ENCODE assay signal across 10 cellular contexts in the genomic region with DNA sequence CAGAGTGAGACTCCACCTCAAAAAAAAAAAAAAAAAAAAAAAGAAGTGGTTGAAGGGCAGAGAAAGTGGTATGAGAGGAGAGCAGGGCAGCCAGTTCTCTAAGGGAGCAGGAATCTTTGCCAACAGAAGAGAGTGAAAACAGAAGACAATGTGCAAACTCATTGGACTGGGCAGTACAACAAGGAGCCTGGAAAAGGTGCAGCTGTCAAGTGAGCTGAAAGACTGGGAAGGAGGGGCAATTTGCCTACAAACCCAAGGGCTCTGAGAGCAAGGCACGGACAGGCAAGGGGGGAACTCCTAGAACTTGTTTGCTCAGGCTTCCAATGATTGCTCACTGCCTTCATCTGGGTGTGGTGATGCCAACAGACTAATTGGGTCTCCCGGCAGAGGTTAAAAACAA. TPM values are rescaled to one million over a fixed set of nuclear protein-coding genes. Genes with fewer than 3 reads are reported as not detected.
A peak's percentile ranks its signal among the peaks of the same experiment; 100 is the strongest.
DNase-seq lines count a peak whose midpoint lies in the region; ATAC-seq, FAIRE-seq and TF ChIP-seq lines count a peak whose summit lies in the region.
"Had no signal": no experiment of that assay in that cellular context is flagged by ENCODE, and none has a peak within 500 bp of the region (broad histone marks: within the 10 kb centered on the region; RNA-seq: fewer than 3 reads in every experiment).

No MANE protein-coding gene starts in this region.

- no peak for TF ChIP-seq EP300 in HepG2 (IDR thresholded peaks at IDR 0.05; ENCODE audit: low read depth in 2 of 2, low read length in 2 of 2)
- TF ChIP-seq EP300 in HepG2 (CRISPR knock-in tag; IDR thresholded peaks at IDR 0.05; ENCODE audit: borderline replicate concordance), result no peak

- H4K20me1 ChIP-seq in HepG2 (ENCODE audit: insufficient read depth, low read length), result no peaks in the 10 kb centered on the region; the same call in 1 of the 2 replicates

- H3K4me1 ChIP-seq in body of pancreas, result peaks cover 25% of the 10 kb centered on the region
- peaks cover 13% of the 10 kb centered on the region; the same call in 1 of the 2 replicates for H3K4me1 ChIP-seq in HepG2 (ENCODE audit: insufficient read depth, low read length)

- H3K27me3 Mint-ChIP-seq in stimulated activated naive CD8-positive, alpha-beta T cell treated with anti-CD3 and anti-CD28 coated beads, Interleukin-15, amount 100 ng/mL, for 72 hours, result no peaks in the 10 kb centered on the region
- H3K27me3 Mint-ChIP-seq: IgD-negative memory B cell had no signal

- peaks cover 21% of the 10 kb centered on the region for H3K4me1 Mint-ChIP-seq in stimulated activated naive CD8-positive, alpha-beta T cell treated with anti-CD3 and anti-CD28 coated beads, Interleukin-15, amount 100 ng/mL, for 72 hours

- TF ChIP-seq POLR2A in body of pancreas (IDR thresholded peaks at IDR 0.05) (no peak), HepG2 (IDR thresholded peaks at IDR 0.05; ENCODE audit: insufficient read depth in 1 of 2, low read depth in 2 of 2, low read length in 2 of 2) (no peak)

- H3K4me3 ChIP-seq in body of pancreas, result no peak overlapping the region
- no peak overlapping the region for H3K4me3 ChIP-seq in HepG2 (replicated peaks in 1 of 3; ENCODE audit: insufficient read depth in 1 of 3, low read depth in 2 of 3, low read length in 3 of 3)

- peaks cover 44% of the 10 kb centered on the region for H3K79me2 ChIP-seq in HepG2 (ENCODE audit: insufficient read depth, low read length)

- H2AFZ ChIP-seq in HepG2 (ENCODE audit: low read length), result no peak overlapping the region

- in situ Hi-C loops in HepG2 (cut with HindIII; ENCODE audit: extremely low pct_ligation_motif_present, low pct_unique_long_range_greater_than_20kb), result no loop called here

- peak; percentile 5 for DNase-seq in NCI-H2171 treated with DMSO at 0.1 percent for 48 hours (lab: John Stamatoyannopoulos, UW)
- no peak for DNase-seq in NCI-H2171 (lab: John Stamatoyannopoulos, UW)
- DNase-seq in body of pancreas, result peak; percentile 63 to 84 (median 73)
- DNase-seq in stimulated activated naive CD8-positive, alpha-beta T cell treated with anti-CD3 and anti-CD28 coated beads, Interleukin-15, amount 100 ng/mL, for 72 hours, result no peak
- no peak for DNase-seq in NCI-H345 (lab: John Stamatoyannopoulos, UW)
- DNase-seq in HepG2 (ENCODE audit: low spot score), result no peak
- DNase-seq: T-helper 1 cell had no signal

- BruUV-seq in HepG2 (replicated peaks; lab: Mats Ljungman, UMichigan), result no TSS peak

- H3K9me3 Mint-ChIP-seq in stimulated activated naive CD8-positive, alpha-beta T cell treated with anti-CD3 and anti-CD28 coated beads, Interleukin-15, amount 100 ng/mL, for 72 hours, result no peaks in the 10 kb centered on the region
- H3K9me3 Mint-ChIP-seq: IgD-negative memory B cell had no signal

- POLR2A ChIA-PET in HepG2 (lab: Yijun Ruan, JAX), result no interaction called here

- WGBS in body of pancreas, 2 donors, result 17 to 22% methylated on average over 2 of the region's 2 CpGs
- 50% methylated on average over 2 of the region's 2 CpGs for WGBS in HepG2 (ENCODE audit: low lambda C conversion rate)

- H3K27me3 ChIP-seq in body of pancreas (no peaks in the 10 kb centered on the region), layer of hippocampus (ENCODE audit: control insufficient read depth, insufficient read depth, low read length) (no peaks in the 10 kb centered on the region), HepG2 (ENCODE audit: control insufficient read depth in 1 of 2, insufficient read depth in 2 of 2, low read length in 2 of 2) (no peaks in the 10 kb centered on the region)

- peak overlapping the region; percentile 15 to 79 for H3K27ac Mint-ChIP-seq in stimulated activated naive CD8-positive, alpha-beta T cell treated with anti-CD3 and anti-CD28 coated beads, Interleukin-15, amount 100 ng/mL, for 72 hours

- CTCF ChIA-PET in HepG2 (lab: Yijun Ruan, JAX; ENCODE audit: low intra/inter-chr PET ratio, low total read pairs), result no interaction called here

- H3K9ac ChIP-seq in HepG2 (ENCODE audit: insufficient read depth, low read depth, low read length), result no peak overlapping the region

- H3K27ac ChIP-seq in body of pancreas (peak overlapping the region; percentile 34 to 59 (median 44)), layer of hippocampus (ENCODE audit: low read depth, low read length) (peak overlapping the region; percentile 49), HepG2 (ENCODE audit: extremely low read length, insufficient read depth, low read length) (no peak overlapping the region)

- H3K9me3 ChIP-seq in body of pancreas (no peaks in the 10 kb centered on the region), HepG2 (ENCODE audit: low read length) (no peaks in the 10 kb centered on the region)

- TF ChIP-seq RAD21 in HepG2 (CRISPR knock-in tag; IDR thresholded peaks at IDR 0.05), result no peak

- ATAC-seq in body of pancreas (peak; percentile 90), GM21515 (IDR thresholded peaks at IDR 0.05; ENCODE audit: unreplicated experiment) (no peak), HepG2 (no peak)
- no peak for ATAC-seq in stimulated activated naive CD8-positive, alpha-beta T cell treated with anti-CD3 and anti-CD28 coated beads, Interleukin-15, amount 100 ng/mL, for 72 hours

- TF ChIP-seq CTCF in body of pancreas (IDR thresholded peaks at IDR 0.05) (no peak), HepG2 (CRISPR knock-in tag; IDR thresholded peaks at IDR 0.05) (no peak)

- H3K36me3 ChIP-seq in body of pancreas (replicated peaks in 1 of 2; ENCODE audit: insufficient read depth in 1 of 2, low read depth in 2 of 2), result peaks cover 11 to 14% of the 10 kb centered on the region in 2 donors
- peaks cover 6 to 16% of the 10 kb centered on the region in 2 experiments for H3K36me3 ChIP-seq in HepG2 (replicated peaks in 1 of 2; ENCODE audit: control insufficient read depth in 1 of 2, insufficient read depth in 2 of 2, low read length in 2 of 2)

- H3K4me3 Mint-ChIP-seq in stimulated activated naive CD8-positive, alpha-beta T cell treated with anti-CD3 and anti-CD28 coated beads, Interleukin-15, amount 100 ng/mL, for 72 hours, result no peak overlapping the region

- intact Hi-C loops in body of pancreas (cut with DNase I) (no loop called here), HepG2 (cut with micrococcal nuclease; ENCODE audit: unreplicated experiment) (no loop called here)

- no peak for FAIRE-seq in HepG2 (lab: Jason Lieb, UNC)

- H3K4me2 ChIP-seq in HepG2 (ENCODE audit: low read depth, low read length), result no peak overlapping the region

RNA-seq across cellular contexts. Expression of a gene that starts 9.5 kb away (rescaled TPM):
- total RNA-seq in body of pancreas, result 10 to 100 TPM; 35.5 to 55.0 TPM
- 62.8 and 69.4 TPM in 2 replicates for total RNA-seq in HepG2 (2016; rRNA removed; fragmentation: Illumina TruSeq; extraction: Trizol)
- 14.7 and 16.3 TPM in 2 replicates for total RNA-seq in HepG2 (2016; cell fraction: cytosol; rRNA removed; fragmentation: Illumina TruSeq; extraction: Trizol; ENCODE audit: low read depth)
- total RNA-seq in HepG2 (2016; cell fraction: insoluble cytoplasmic fraction; rRNA removed; fragmentation: Illumina TruSeq; extraction: Trizol), result 63.0 and 73.2 TPM in 2 replicates
- 32.7 and 37.9 TPM in 2 replicates for total RNA-seq in HepG2 (2016; cell fraction: membrane; rRNA removed; fragmentation: Illumina TruSeq; extraction: Trizol)
- 35.2 and 40.1 TPM in 2 replicates for total RNA-seq in HepG2 (2016; cell fraction: nucleus; rRNA removed; fragmentation: Illumina TruSeq; extraction: Trizol)
- polyA plus RNA-seq in HepG2 (2011; rRNA removed), result 59.6 and 75.9 TPM in 2 replicates
- 51.7 and 56.1 TPM in 2 replicates for polyA plus RNA-seq in HepG2 (2011; cell fraction: cytosol; rRNA removed)
- polyA plus RNA-seq in HepG2 (2011; cell fraction: nucleus; rRNA removed), result 46.8 and 55.9 TPM in 2 replicates
- 33.3 and 42.9 TPM in 2 replicates for polyA plus RNA-seq in HepG2 (2012)
- polyA plus RNA-seq in HepG2 (2016; cell fraction: cytosol; fragmentation: Illumina TruSeq; extraction: Trizol; ENCODE audit: low read depth), result 13.4 and 14.5 TPM in 2 replicates
- polyA plus RNA-seq in HepG2 (2016; cell fraction: insoluble cytoplasmic fraction; fragmentation: Illumina TruSeq; extraction: Trizol; ENCODE audit: low read depth), result 64.8 and 71.3 TPM in 2 replicates
- polyA plus RNA-seq in HepG2 (2016; cell fraction: membrane; fragmentation: Illumina TruSeq; extraction: Trizol; ENCODE audit: low read depth), result 24.6 and 24.8 TPM in 2 replicates
- polyA plus RNA-seq in HepG2 (2016; cell fraction: nucleus; fragmentation: Illumina TruSeq; extraction: Trizol; ENCODE audit: insufficient read depth, low read depth), result 49.5 and 54.0 TPM in 2 replicates
- 150 and 215 TPM in 2 replicates for polyA minus RNA-seq in HepG2 (2011; rRNA and poly(A)+ RNA removed; ENCODE audit: low replicate concordance)
- polyA minus RNA-seq in HepG2 (2011; cell fraction: cytosol; rRNA and poly(A)+ RNA removed), result 37.5 and 44.2 TPM in 2 replicates
- polyA minus RNA-seq in HepG2 (2011; cell fraction: nucleus; rRNA and poly(A)+ RNA removed), result 29.6 and 42.6 TPM in 2 replicates

RNA-seq across cellular contexts. Expression of a gene that starts 10.8 kb away (rescaled TPM):
- total RNA-seq in body of pancreas (1 to 10 TPM; 3.1 to 6.6 TPM), HepG2 (2016; rRNA removed; fragmentation: Illumina TruSeq; extraction: Trizol) (2.9 and 4.0 TPM in 2 replicates)
- total RNA-seq in HepG2 (2016; cell fraction: cytosol; rRNA removed; fragmentation: Illumina TruSeq; extraction: Trizol; ENCODE audit: low read depth), result 0.61 and 1.5 TPM in 2 replicates
- total RNA-seq in HepG2 (2016; cell fraction: insoluble cytoplasmic fraction; rRNA removed; fragmentation: Illumina TruSeq; extraction: Trizol), result 2.6 and 3.8 TPM in 2 replicates
- total RNA-seq in HepG2 (2016; cell fraction: membrane; rRNA removed; fragmentation: Illumina TruSeq; extraction: Trizol), result 1.7 and 1.8 TPM in 2 replicates
- total RNA-seq in HepG2 (2016; cell fraction: nucleus; rRNA removed; fragmentation: Illumina TruSeq; extraction: Trizol), result 3.5 and 3.9 TPM in 2 replicates
- 5.5 and 6.7 TPM in 2 replicates for polyA plus RNA-seq in HepG2 (2011; rRNA removed)
- 4.9 and 5.6 TPM in 2 replicates for polyA plus RNA-seq in HepG2 (2011; cell fraction: cytosol; rRNA removed)
- 5.9 and 6.9 TPM in 2 replicates for polyA plus RNA-seq in HepG2 (2011; cell fraction: nucleus; rRNA removed)
- polyA plus RNA-seq in HepG2 (2012), result 5.4 and 5.8 TPM in 2 replicates
- 0.36 and 0.45 TPM in 2 replicates for polyA plus RNA-seq in HepG2 (2016; cell fraction: cytosol; fragmentation: Illumina TruSeq; extraction: Trizol; ENCODE audit: low read depth)
- 5.4 and 6.5 TPM in 2 replicates for polyA plus RNA-seq in HepG2 (2016; cell fraction: insoluble cytoplasmic fraction; fragmentation: Illumina TruSeq; extraction: Trizol; ENCODE audit: low read depth)
- polyA plus RNA-seq in HepG2 (2016; cell fraction: membrane; fragmentation: Illumina TruSeq; extraction: Trizol; ENCODE audit: low read depth), result 1.2 and 1.4 TPM in 2 replicates
- polyA plus RNA-seq in HepG2 (2016; cell fraction: nucleus; fragmentation: Illumina TruSeq; extraction: Trizol; ENCODE audit: insufficient read depth, low read depth), result 5.6 and 7.3 TPM in 2 replicates
- 8.4 and 12.3 TPM in 2 replicates for polyA minus RNA-seq in HepG2 (2011; rRNA and poly(A)+ RNA removed; ENCODE audit: low replicate concordance)
- 4.6 and 5.1 TPM in 2 replicates for polyA minus RNA-seq in HepG2 (2011; cell fraction: cytosol; rRNA and poly(A)+ RNA removed)
- polyA minus RNA-seq in HepG2 (2011; cell fraction: nucleus; rRNA and poly(A)+ RNA removed), result 4.8 and 5.7 TPM in 2 replicates

RNA-seq across cellular contexts. Expression of a gene that starts 41.6 kb away (rescaled TPM):
- total RNA-seq in body of pancreas (1 to 10 TPM in 1 of 2 donors, under 1 TPM in 1; 0.66 to 4.2 TPM), HepG2 (2016; rRNA removed; fragmentation: Illumina TruSeq; extraction: Trizol) (0.07 TPM in 1 of 2 replicates, not detected in the other)
- total RNA-seq in HepG2 (2016; cell fraction: cytosol; rRNA removed; fragmentation: Illumina TruSeq; extraction: Trizol; ENCODE audit: low read depth), result 0.40 TPM in 1 of 2 replicates, not detected in the other
- total RNA-seq in HepG2 (2016; cell fraction: insoluble cytoplasmic fraction; rRNA removed; fragmentation: Illumina TruSeq; extraction: Trizol), result not detected in 2 replicates
- total RNA-seq in HepG2 (2016; cell fraction: membrane; rRNA removed; fragmentation: Illumina TruSeq; extraction: Trizol), result 0.28 TPM in 1 of 2 replicates, not detected in the other
- not detected in 2 replicates for total RNA-seq in HepG2 (2016; cell fraction: nucleus; rRNA removed; fragmentation: Illumina TruSeq; extraction: Trizol)
- polyA plus RNA-seq in HepG2 (2011; rRNA removed), result 0.05 TPM in 2 replicates
- 0.12 and 0.17 TPM in 2 replicates for polyA plus RNA-seq in HepG2 (2011; cell fraction: cytosol; rRNA removed)
- polyA plus RNA-seq in HepG2 (2011; cell fraction: nucleus; rRNA removed), result 0.19 TPM in 1 of 2 replicates, not detected in the other
- 1.3 TPM in 2 replicates for polyA plus RNA-seq in HepG2 (2012)
- polyA plus RNA-seq in HepG2 (2016; cell fraction: cytosol; fragmentation: Illumina TruSeq; extraction: Trizol; ENCODE audit: low read depth), result 0.15 and 0.16 TPM in 2 replicates
- polyA plus RNA-seq in HepG2 (2016; cell fraction: insoluble cytoplasmic fraction; fragmentation: Illumina TruSeq; extraction: Trizol; ENCODE audit: low read depth), result 0.26 TPM in 1 of 2 replicates, not detected in the other
- polyA plus RNA-seq in HepG2 (2016; cell fraction: membrane; fragmentation: Illumina TruSeq; extraction: Trizol; ENCODE audit: low read depth), result 0.19 TPM in 1 of 2 replicates, not detected in the other
- not detected in 2 replicates for polyA plus RNA-seq in HepG2 (2016; cell fraction: nucleus; fragmentation: Illumina TruSeq; extraction: Trizol; ENCODE audit: insufficient read depth, low read depth)
- 0.32 and 1.9 TPM in 2 replicates for polyA minus RNA-seq in HepG2 (2011; rRNA and poly(A)+ RNA removed; ENCODE audit: low replicate concordance)
- not detected in 2 replicates for polyA minus RNA-seq in HepG2 (2011; cell fraction: cytosol; rRNA and poly(A)+ RNA removed)
- 0.39 TPM in 1 of 2 replicates, not detected in the other for polyA minus RNA-seq in HepG2 (2011; cell fraction: nucleus; rRNA and poly(A)+ RNA removed)

Comparison
In these comparisons a context has a peak if more than half of its experiments do, and no peak if none do; other contexts are left out.
1. DNase-seq: peak in NCI-H2171 treated with DMSO at 0.1 percent for 48 hours (single experiment) and body of pancreas (4 of 4); none in NCI-H2171 (single experiment), stimulated activated naive CD8-positive, alpha-beta T cell treated with anti-CD3 and anti-CD28 coated beads, Interleukin-15, amount 100 ng/mL, for 72 hours (0 of 2), NCI-H345 (single experiment) and HepG2 (single experiment).